In genomic region chr3:39013921-39014509, GRCh38 we compare ENCODE assay signal across 2 cellular contexts.
TF ChIP-seq lines count a peak whose summit lies in the region.

No MANE protein-coding gene starts in this region.

TF ChIP-seq in HepG2, 621 proteins besides CTCF, POLR2A, EP300 and RAD21 (continues in another document):
- TF ChIP-seq RARG (CRISPR knock-in tag; IDR thresholded peaks at IDR 0.05; ENCODE audit: low read depth) = no peak
- peak; percentile 55; the same call in 1 of the 2 replicates for TF ChIP-seq BCL6 (CRISPR knock-in tag; IDR thresholded peaks at IDR 0.05)
- TF ChIP-seq SAP130 (CRISPR knock-in tag; IDR thresholded peaks at IDR 0.05; ENCODE audit: low read depth) = 0 out of 2 replicates have a peak, but pooled peaks have one; percentile 36
- TF ChIP-seq SOX13 (IDR thresholded peaks at IDR 0.05) = no peak
- peak in 1 of 2 experiments; percentile 78; a peak in 2 of 4 replicates for TF ChIP-seq SOX13 (CRISPR knock-in tag; conservative IDR thresholded peaks at IDR 0.05 in 1 of 2, IDR thresholded peaks at IDR 0.05 in 1 of 2)
- no peak for TF ChIP-seq ZBTB7A (CRISPR knock-in tag; IDR thresholded peaks at IDR 0.05)
- 0 out of 2 replicates have a peak, but pooled peaks have one; percentile 14 for TF ChIP-seq CEBPG (CRISPR knock-in tag; IDR thresholded peaks at IDR 0.05)
- 0 out of 2 replicates have a peak, but pooled peaks have one; percentile 54 for TF ChIP-seq SKIL (CRISPR knock-in tag; IDR thresholded peaks at IDR 0.05; ENCODE audit: borderline replicate concordance)
- TF ChIP-seq TAF15 (IDR thresholded peaks at IDR 0.05; ENCODE audit: low read depth, low read length, poor library complexity, severe bottlenecking) = no peak
- TF ChIP-seq SKI (IDR thresholded peaks at IDR 0.05; ENCODE audit: partially characterized antibody) = peak; percentile 59
- TF ChIP-seq AHDC1 (CRISPR knock-in tag; IDR thresholded peaks at IDR 0.05; ENCODE audit: borderline replicate concordance) = peak; percentile 64; the same call in 1 of the 2 replicates
- peak; percentile 61; the same call in 1 of the 2 replicates for TF ChIP-seq SP5 (CRISPR knock-in tag; IDR thresholded peaks at IDR 0.05; ENCODE audit: borderline replicate concordance, low read depth)
- 0 out of 2 replicates have a peak, but pooled peaks have one; percentile 14 for TF ChIP-seq HDAC2 (CRISPR knock-in tag; IDR thresholded peaks at IDR 0.05)
- peak; percentile 42; the same call in 1 of the 2 replicates for TF ChIP-seq NR2F6 (IDR thresholded peaks at IDR 0.05)
- peak; percentile 41; the same call in 1 of the 2 replicates for TF ChIP-seq NR2F6 (CRISPR knock-in tag; IDR thresholded peaks at IDR 0.05)
- peak; percentile 63 for TF ChIP-seq FOXA3 (CRISPR knock-in tag; IDR thresholded peaks at IDR 0.05)
- no peak for TF ChIP-seq RELA (CRISPR knock-in tag; IDR thresholded peaks at IDR 0.05)
- 0 out of 2 replicates have a peak, but pooled peaks have one; percentile 14 for TF ChIP-seq ZNF644 (CRISPR knock-in tag; IDR thresholded peaks at IDR 0.05; ENCODE audit: low read depth)
- peak; percentile 7 for TF ChIP-seq TEAD3 (CRISPR knock-in tag; optimal IDR thresholded peaks at IDR 0.05; ENCODE audit: borderline replicate concordance)
- TF ChIP-seq THAP11 (CRISPR knock-in tag; IDR thresholded peaks at IDR 0.05) = 0 out of 2 replicates have a peak, but pooled peaks have one; percentile 23
- TF ChIP-seq NFIC (IDR thresholded peaks at IDR 0.05; ENCODE audit: low read length) = peak; percentile 61; the same call in 1 of the 2 replicates
- TF ChIP-seq ZNF691 (CRISPR knock-in tag; IDR thresholded peaks at IDR 0.05; ENCODE audit: borderline replicate concordance, low read depth) = no peak
- TF ChIP-seq RARA (CRISPR knock-in tag; IDR thresholded peaks at IDR 0.05) = peak; percentile 70
- TF ChIP-seq SOX6 (IDR thresholded peaks at IDR 0.05) = no peak
- peak; percentile 77 for TF ChIP-seq SOX6 (CRISPR knock-in tag; IDR thresholded peaks at IDR 0.05)
- TF ChIP-seq SRF (IDR thresholded peaks at IDR 0.05; ENCODE audit: low read depth, low read length) = no peak

TF ChIP-seq in H1, 55 proteins besides CTCF, POLR2A, EP300 and RAD21:
- TF ChIP-seq TEAD4 (IDR thresholded peaks at IDR 0.05; ENCODE audit: low read depth, low read length) = no peak
- TF ChIP-seq HDAC2 (IDR thresholded peaks at IDR 0.05; ENCODE audit: borderline replicate concordance in 1 of 2, low read depth in 2 of 2, low read length in 2 of 2) = no peak
- TF ChIP-seq YY1 (IDR thresholded peaks at IDR 0.05; ENCODE audit: low read depth, low read length) = no peak
- no peak for TF ChIP-seq KDM4A (IDR thresholded peaks at IDR 0.05; ENCODE audit: low read depth, low read length, severe bottlenecking)
- no peak for TF ChIP-seq RFX5 (IDR thresholded peaks at IDR 0.05; ENCODE audit: borderline replicate concordance, low read depth, low read length)
